Comparison of ENCODE assay signal across 8 cellular contexts in genomic region chr14:74955229-74955999, GRCh38. TPM values are rescaled to one million over a fixed set of nuclear protein-coding genes. Genes with fewer than 3 reads are reported as not detected.
A peak's percentile ranks its signal among the peaks of the same experiment; 100 is the strongest.
DNase-seq lines count a peak whose midpoint lies in the region; ATAC-seq and TF ChIP-seq lines count a peak whose summit lies in the region.

Gene PGF (minus strand): TSS chr14:74955597. CDS start chr14:74955242, 355 bp downstream.

- peak within 1 kb of the TSS; percentile 44 for H3K4me3 ChIP-seq in WI38 (ENCODE audit: low read depth, low read length)
- peak within 1 kb of the TSS; percentile 55 for H3K4me3 ChIP-seq in effector memory CD4-positive, alpha-beta T cell (ENCODE audit: insufficient read depth, low read depth, low read length, poor library complexity, severe bottlenecking)
- peak within 1 kb of the TSS; percentile 60 for H3K4me3 ChIP-seq in lower lobe of right lung

- peaks cover 8% of the 10 kb centered on the region for H3K27me3 Mint-ChIP-seq in IgD-negative memory B cell

- no peak for TF ChIP-seq CTCF in WI38 (IDR thresholded peaks at IDR 0.05; ENCODE audit: low read depth, low read length)
- no peak for TF ChIP-seq CTCF in lower lobe of right lung (IDR thresholded peaks at IDR 0.05)

- H3K9ac ChIP-seq in ES-I3 (ENCODE audit: low read depth, low read length) = peak within 1 kb of the TSS; percentile 70; the same call in 1 of the 2 replicates

- ATAC-seq in lower lobe of right lung (peak; percentile 82 to 88), HG03378 (IDR thresholded peaks at IDR 0.05; ENCODE audit: unreplicated experiment) (no peak)

- no peaks in the 10 kb centered on the region for H3K27me3 ChIP-seq in effector memory CD4-positive, alpha-beta T cell (replicated peaks; ENCODE audit: control insufficient read depth, insufficient read depth, low read length, poor library complexity, severe bottlenecking)
- H3K27me3 ChIP-seq in lower lobe of right lung (ENCODE audit: low read depth) = peaks cover 21% of the 10 kb centered on the region

- H3K9me3 Mint-ChIP-seq in IgD-negative memory B cell = no peaks in the 10 kb centered on the region

- H3K4me1 ChIP-seq in ES-I3 (ENCODE audit: insufficient read depth, low read length) (peaks cover 8% of the 10 kb centered on the region), lower lobe of right lung (peaks cover 14% of the 10 kb centered on the region)
- H3K4me1 ChIP-seq in effector memory CD4-positive, alpha-beta T cell (ENCODE audit: control insufficient read depth, insufficient read depth, low read length, poor library complexity, severe bottlenecking) = peaks cover 3% of the 10 kb centered on the region

- H3K4me3 Mint-ChIP-seq in IgD-negative memory B cell = peak within 1 kb of the TSS in 3 of 4 donors; percentile 62 to 81 (median 79)

- H3K4me1 Mint-ChIP-seq in IgD-negative memory B cell = peaks cover 0 to 3% (median 0%) of the 10 kb centered on the region in 3 donors

- H3K27ac ChIP-seq in effector memory CD4-positive, alpha-beta T cell (ENCODE audit: insufficient read depth, low read length, poor library complexity, severe bottlenecking) = no peak within 1 kb of the TSS
- H3K27ac ChIP-seq in lower lobe of right lung = peak within 1 kb of the TSS; percentile 24
- no peak within 1 kb of the TSS for H3K27ac ChIP-seq in substantia nigra (ENCODE audit: low read depth, low read length, poor library complexity, severe bottlenecking)

- DNase-seq in effector memory CD4-positive, alpha-beta T cell = peak in 2 of 3 donors; percentile 6 to 24
- DNase-seq in lower lobe of right lung (peak; percentile 80), substantia nigra (lab: John Stamatoyannopoulos, UW) (peak in 25 of 49 donors; percentile 5 to 76 (median 34)), cerebellar cortex (ENCODE audit: low spot score) (no peak)

- H3K9me3 ChIP-seq in ES-I3 (ENCODE audit: control insufficient read depth, insufficient read depth, low read length) (no peaks in the 10 kb centered on the region), lower lobe of right lung (no peaks in the 10 kb centered on the region)
- no peaks in the 10 kb centered on the region for H3K9me3 ChIP-seq in effector memory CD4-positive, alpha-beta T cell (ENCODE audit: control insufficient read depth, low read length)

- H3K36me3 ChIP-seq in ES-I3 (ENCODE audit: insufficient read depth, low read length) (no peaks in the 10 kb centered on the region), lower lobe of right lung (no peaks in the 10 kb centered on the region)
- H3K36me3 ChIP-seq in effector memory CD4-positive, alpha-beta T cell (ENCODE audit: control insufficient read depth, insufficient read depth, low read length) = no peaks in the 10 kb centered on the region

- H3K36me3 Mint-ChIP-seq in IgD-negative memory B cell = peaks cover 2% of the 10 kb centered on the region

- H3K27ac Mint-ChIP-seq in IgD-negative memory B cell = peak within 1 kb of the TSS in 1 of 3 donors; percentile 9

- intact Hi-C loops in lower lobe of right lung (cut with DNase I) = no loop called here

RNA-seq across cellular contexts. Expression of gene PGF, which starts in this region (rescaled TPM):
- not detected for polyA plus RNA-seq in IgD-negative memory B cell
- 3.0 TPM for total RNA-seq in lower lobe of right lung
